ENCODE assay signal across 16 cellular contexts in genomic region chr3:15649341-15649740, GRCh38. TPM values are rescaled to one million over a fixed set of nuclear protein-coding genes. Genes with fewer than 3 reads are reported as not detected.
DNase-seq lines count a peak whose midpoint lies in the region; ATAC-seq, FAIRE-seq and TF ChIP-seq lines count a peak whose summit lies in the region.
"Had no signal": no experiment of that assay in that cellular context is flagged by ENCODE, and none has a peak within 500 bp of the region (broad histone marks: within the 10 kb centered on the region; RNA-seq: fewer than 3 reads in every experiment).

No MANE protein-coding gene starts in this region.

- H2AFZ ChIP-seq in Karpas-422 (ENCODE audit: low read length) (0 out of 2 replicates have a peak overlapping the region, but pooled peaks have one; percentile 26), GM12878 (ENCODE audit: control insufficient read depth, low read depth, low read length) (no peak overlapping the region; the same call in 1 of the 2 replicates)

- H3K79me2 ChIP-seq in Karpas-422 (ENCODE audit: low read length) (no peaks in the 10 kb centered on the region), GM12878 (ENCODE audit: control insufficient read depth, insufficient read depth, low read length) (no peaks in the 10 kb centered on the region)

- RAD21 ChIA-PET in GM12878 (lab: Charles Lee; ENCODE audit: unreplicated experiment): interaction anchor here (0.8 to 2.5 kb wide), 4 partner anchors 12 to 152 kb away, joined by 3 to 13 read pairs (median 4); no protein-coding TSS in a partner anchor

- no peak for TF ChIP-seq POLR2A in GM12878 (IDR thresholded peaks at IDR 0.05; ENCODE audit: low read depth, low read length)
- no peak for TF ChIP-seq POLR2A in Peyer's patch (IDR thresholded peaks at IDR 0.05)

- no peak for TF ChIP-seq EP300 in GM12878 (IDR thresholded peaks at IDR 0.05; ENCODE audit: borderline replicate concordance in 1 of 2, control insufficient read depth in 1 of 2, low read depth in 2 of 2, low read length in 2 of 2)

- peaks cover 22% of the 10 kb centered on the region for H3K27me3 Mint-ChIP-seq in activated CD8-positive, alpha-beta T cell treated with anti-CD3 and anti-CD28 coated beads, Interleukin-2, amount 10 ng/mL, durations not matched to agents 7 days and 5 days (ENCODE audit: low read depth)
- peaks cover 15% of the 10 kb centered on the region for H3K27me3 Mint-ChIP-seq in activated CD8-positive, alpha-beta T cell treated with anti-CD3 and anti-CD28 coated beads for 36 hours
- H3K27me3 Mint-ChIP-seq in stimulated activated memory B cell treated with anti-CD40 and anti-IgM and Interleukin-4, amounts not matched to agents 10 μg/mL and 1 μg/mL and 100 μg/mL, for 72 hours: peaks cover 14% of the 10 kb centered on the region

- H3K9me2 ChIP-seq in Karpas-422 (replicated peaks; ENCODE audit: insufficient read depth, low read length): no peaks in the 10 kb centered on the region

- peaks cover 6% of the 10 kb centered on the region for H3K9me3 Mint-ChIP-seq in activated CD8-positive, alpha-beta T cell treated with anti-CD3 and anti-CD28 coated beads, Interleukin-2, amount 10 ng/mL, durations not matched to agents 7 days and 5 days (ENCODE audit: insufficient read depth)
- peaks cover 5% of the 10 kb centered on the region for H3K9me3 Mint-ChIP-seq in activated CD8-positive, alpha-beta T cell treated with anti-CD3 and anti-CD28 coated beads for 36 hours
- H3K9me3 Mint-ChIP-seq in stimulated activated memory B cell treated with anti-CD40 and anti-IgM and Interleukin-4, amounts not matched to agents 10 μg/mL and 1 μg/mL and 100 μg/mL, for 72 hours: no peaks in the 10 kb centered on the region

- CTCF ChIA-PET in activated CD8-positive, alpha-beta T cell treated with anti-CD3 and anti-CD28 coated beads, Interleukin-2, amount 10 ng/mL, durations not matched to agents 7 days and 5 days (lab: Charles Lee): interaction anchor here (0.6 to 2.7 kb wide), 3 partner anchors 19 to 875 kb away, joined by 3 to 12 read pairs (median 3); no protein-coding TSS in a partner anchor
- CTCF ChIA-PET in activated CD8-positive, alpha-beta T cell treated with anti-CD3 and anti-CD28 coated beads for 36 hours (lab: Charles Lee): interaction anchor here (0.7 to 1.1 kb wide), 3 partner anchors 19 to 162 kb away, joined by 3 read pairs; no protein-coding TSS in a partner anchor
- CTCF ChIA-PET in GM12878 (lab: Yijun Ruan, JAX): interaction anchor here (0.6 to 5.2 kb wide), 8 partner anchors 18 to 212 kb away, joined by 3 to 35 read pairs (median 4); partner anchors contain the start of gene ANKRD28

- H3K4me1 Mint-ChIP-seq in activated CD8-positive, alpha-beta T cell treated with anti-CD3 and anti-CD28 coated beads, Interleukin-2, amount 10 ng/mL, durations not matched to agents 7 days and 5 days (ENCODE audit: low read depth): peaks cover 48% of the 10 kb centered on the region
- peaks cover 41% of the 10 kb centered on the region for H3K4me1 Mint-ChIP-seq in activated CD8-positive, alpha-beta T cell treated with anti-CD3 and anti-CD28 coated beads for 36 hours (ENCODE audit: low read depth)
- peaks cover 40% of the 10 kb centered on the region for H3K4me1 Mint-ChIP-seq in stimulated activated memory B cell treated with anti-CD40 and anti-IgM and Interleukin-4, amounts not matched to agents 10 μg/mL and 1 μg/mL and 100 μg/mL, for 72 hours

- no TSS peak for BruUV-seq in GM12878 (replicated peaks; lab: Mats Ljungman, UMichigan)

- H3K36me3 ChIP-seq in Karpas-422 (ENCODE audit: insufficient read depth, low read length) (no peaks in the 10 kb centered on the region), GM12878 (ENCODE audit: control insufficient read depth in 2 of 2, insufficient read depth in 2 of 2, low read length in 1 of 2) (no peaks in the 10 kb centered on the region; a peak in 1 of 4 replicates), Peyer's patch (peaks cover 0 to 8% (median 0%) of the 10 kb centered on the region in 3 donors)
- H3K36me3 ChIP-seq: SJSA1 had no signal

- DNase-seq in activated CD8-positive, alpha-beta T cell treated with anti-CD3 and anti-CD28 coated beads, Interleukin-2, amount 10 ng/mL, durations not matched to agents 7 days and 5 days: no peak
- no peak for DNase-seq in activated CD8-positive, alpha-beta T cell treated with anti-CD3 and anti-CD28 coated beads for 36 hours
- no peak for DNase-seq in Karpas-422
- DNase-seq in GM12878 (ENCODE audit: low read depth, low spot score): no peak
- DNase-seq in Peyer's patch: no peak
- DNase-seq in germinal center (ENCODE audit: low spot score): no peak
- DNase-seq: AML-193, EL, NCI-H1436 treated with DMSO at 0.1 percent for 48 hours, NCI-H2081, NCI-H510A treated with DMSO at 0.1 percent for 48 hours, RPMI8226 had no signal

- no peak for FAIRE-seq in GM12878 (lab: Jason Lieb, UNC)
- FAIRE-seq: A204.1 had no signal

- SMC1A ChIA-PET in GM12878 (lab: Charles Lee; ENCODE audit: uncharacterized antibody, unreplicated experiment): interaction anchor here (0.5 to 6.7 kb wide), 10 partner anchors 13 to 165 kb away, joined by 3 to 61 read pairs (median 4); no protein-coding TSS in a partner anchor

- H3K9me3 ChIP-seq in Karpas-422 (ENCODE audit: low read length): no peaks in the 10 kb centered on the region
- peaks cover 7% of the 10 kb centered on the region; the same call in 2 of the 3 replicates for H3K9me3 ChIP-seq in GM12878 (replicated peaks; ENCODE audit: control insufficient read depth, insufficient read depth, low read length)
- no peaks in the 10 kb centered on the region for H3K9me3 ChIP-seq in Peyer's patch
- H3K9me3 ChIP-seq: SJSA1 had no signal

- H4K20me1 ChIP-seq in Karpas-422 (ENCODE audit: insufficient read depth, low read depth, low read length) (no peaks in the 10 kb centered on the region), GM12878 (ENCODE audit: control insufficient read depth, insufficient read depth) (no peaks in the 10 kb centered on the region)

- H3K27ac ChIP-seq in Karpas-422 (ENCODE audit: low read length) (no peak overlapping the region), GM12878 (ENCODE audit: control insufficient read depth, insufficient read depth) (peak overlapping the region; percentile 81), Peyer's patch (no peak overlapping the region)

- H3K27ac Mint-ChIP-seq in activated CD8-positive, alpha-beta T cell treated with anti-CD3 and anti-CD28 coated beads, Interleukin-2, amount 10 ng/mL, durations not matched to agents 7 days and 5 days: peak overlapping the region; percentile 50
- H3K27ac Mint-ChIP-seq in activated CD8-positive, alpha-beta T cell treated with anti-CD3 and anti-CD28 coated beads for 36 hours: no peak overlapping the region
- peak overlapping the region; percentile 74 for H3K27ac Mint-ChIP-seq in stimulated activated memory B cell treated with anti-CD40 and anti-IgM and Interleukin-4, amounts not matched to agents 10 μg/mL and 1 μg/mL and 100 μg/mL, for 72 hours

- H3K9ac ChIP-seq in Karpas-422 (ENCODE audit: low read length) (no peak overlapping the region), GM12878 (ENCODE audit: control insufficient read depth, insufficient read depth, low read length) (no peak overlapping the region)

- POLR2A ChIA-PET in activated CD8-positive, alpha-beta T cell treated with anti-CD3 and anti-CD28 coated beads, Interleukin-2, amount 10 ng/mL, durations not matched to agents 7 days and 5 days (lab: Charles Lee): no interaction called here
- POLR2A ChIA-PET in activated CD8-positive, alpha-beta T cell treated with anti-CD3 and anti-CD28 coated beads for 36 hours (lab: Charles Lee): no interaction called here
- POLR2A ChIA-PET in GM12878 (lab: Charles Lee): interaction anchor here (0.7 to 1.6 kb wide), 6 partner anchors 8 to 152 kb away, joined by 3 to 4 read pairs (median 3); partner anchors contain the start of gene ANKRD28

- intact Hi-C loops in activated CD8-positive, alpha-beta T cell treated with anti-CD3 and anti-CD28 coated beads for 36 hours (cut with micrococcal nuclease): no loop called here
- intact Hi-C loops in GM12878 (cut with micrococcal nuclease; ENCODE audit: unreplicated experiment): loop anchor here (10.0 kb wide), 1 partner anchor 865 kb away; the partner anchor contains the start of gene RFTN1

- TF ChIP-seq RAD21 in GM12878 (IDR thresholded peaks at IDR 0.05; ENCODE audit: insufficient read depth, low read depth, low read length): no peak

- H3K27me3 ChIP-seq in Karpas-422 (ENCODE audit: low read length) (no peaks in the 10 kb centered on the region), GM12878 (replicated peaks in 1 of 2; ENCODE audit: control insufficient read depth in 2 of 2, insufficient read depth in 2 of 2, low read length in 1 of 2) (no peaks in the 10 kb centered on the region), Peyer's patch (no peaks in the 10 kb centered on the region)
- H3K27me3 ChIP-seq: SJSA1 had no signal

- peaks cover 18% of the 10 kb centered on the region for H3K36me3 Mint-ChIP-seq in activated CD8-positive, alpha-beta T cell treated with anti-CD3 and anti-CD28 coated beads, Interleukin-2, amount 10 ng/mL, durations not matched to agents 7 days and 5 days (ENCODE audit: low read depth)
- peaks cover 10% of the 10 kb centered on the region for H3K36me3 Mint-ChIP-seq in activated CD8-positive, alpha-beta T cell treated with anti-CD3 and anti-CD28 coated beads for 36 hours (ENCODE audit: low read depth)
- H3K36me3 Mint-ChIP-seq in stimulated activated memory B cell treated with anti-CD40 and anti-IgM and Interleukin-4, amounts not matched to agents 10 μg/mL and 1 μg/mL and 100 μg/mL, for 72 hours: peaks cover 10% of the 10 kb centered on the region

- H3K4me3 ChIP-seq in Karpas-422 (ENCODE audit: low read length) (peak overlapping the region; percentile 39; the same call in 1 of the 2 replicates), GM12878 (no peak overlapping the region), Peyer's patch (no peak overlapping the region)
- H3K4me3 ChIP-seq: SJSA1 had no signal

- in situ Hi-C loops in GM12878 (cut with MboI): no loop called here

- TF ChIP-seq CTCF in activated CD8-positive, alpha-beta T cell treated with anti-CD3 and anti-CD28 coated beads for 36 hours (IDR thresholded peaks at IDR 0.05): no peak
- TF ChIP-seq CTCF in GM12878 (IDR thresholded peaks at IDR 0.05 in 2 of 3, conservative IDR thresholded peaks at IDR 0.05 in 1 of 3; ENCODE audit: control insufficient read depth in 2 of 3, extremely low read depth in 1 of 3, insufficient read depth in 1 of 3, low read depth in 3 of 3, low read length in 3 of 3) (no peak), Peyer's patch (IDR thresholded peaks at IDR 0.05) (no peak)

- H3K4me1 ChIP-seq in Karpas-422 (ENCODE audit: low read length): peaks cover 36% of the 10 kb centered on the region
- H3K4me1 ChIP-seq in GM12878 (ENCODE audit: control insufficient read depth, insufficient read depth, low read length): peaks cover 38% of the 10 kb centered on the region
- peaks cover 0 to 18% (median 11%) of the 10 kb centered on the region in 4 donors for H3K4me1 ChIP-seq in Peyer's patch

- ATAC-seq in activated CD8-positive, alpha-beta T cell treated with anti-CD3 and anti-CD28 coated beads, Interleukin-2, amount 10 ng/mL, durations not matched to agents 7 days and 5 days: no peak
- no peak for ATAC-seq in activated CD8-positive, alpha-beta T cell treated with anti-CD3 and anti-CD28 coated beads for 36 hours
- ATAC-seq in GM12878 (no peak), HG03432 (IDR thresholded peaks at IDR 0.05; ENCODE audit: unreplicated experiment) (no peak)
- no peak for ATAC-seq in stimulated activated memory B cell treated with anti-CD40 and anti-IgM and Interleukin-4, amounts not matched to agents 10 μg/mL and 1 μg/mL and 100 μg/mL, for 72 hours

- H3K4me2 ChIP-seq in Karpas-422 (ENCODE audit: low read depth, low read length, poor library complexity, severe bottlenecking) (peak overlapping the region; percentile 57), GM12878 (ENCODE audit: control insufficient read depth, insufficient read depth) (peak overlapping the region; percentile 85)

- H3K4me3 Mint-ChIP-seq in activated CD8-positive, alpha-beta T cell treated with anti-CD3 and anti-CD28 coated beads, Interleukin-2, amount 10 ng/mL, durations not matched to agents 7 days and 5 days: no peak overlapping the region
- no peak overlapping the region for H3K4me3 Mint-ChIP-seq in activated CD8-positive, alpha-beta T cell treated with anti-CD3 and anti-CD28 coated beads for 36 hours
- no peak overlapping the region for H3K4me3 Mint-ChIP-seq in stimulated activated memory B cell treated with anti-CD40 and anti-IgM and Interleukin-4, amounts not matched to agents 10 μg/mL and 1 μg/mL and 100 μg/mL, for 72 hours

- WGBS in GM12878 (ENCODE audit: insufficient coverage, insufficient replicate concordance, low lambda C conversion rate, missing lambda C conversion rate): 93% methylated on average over 3 of the region's 3 CpGs

RNA-seq across cellular contexts. Expression of gene BTD, which starts 47.8 kb away (rescaled TPM):
- 1 to 10 TPM; 7.1 to 7.5 TPM for total RNA-seq in activated CD8-positive, alpha-beta T cell treated with anti-CD3 and anti-CD28 coated beads, Interleukin-2, amount 10 ng/mL, durations not matched to agents 7 days and 5 days
- total RNA-seq in activated CD8-positive, alpha-beta T cell treated with anti-CD3 and anti-CD28 coated beads for 36 hours: 1 to 10 TPM; 3.8 to 4.0 TPM
- total RNA-seq in Karpas-422 (2014; rRNA removed; shearing (Covaris generic); ENCODE audit: low replicate concordance): 5.2 and 7.1 TPM in 2 replicates
- total RNA-seq in GM12878 (2013; cell fraction: nucleolus; rRNA removed): 6.9 and 10.1 TPM in 2 replicates
- total RNA-seq in GM12878 (2014; rRNA removed): 4.6 and 5.0 TPM in 2 replicates
- total RNA-seq in GM12878 (2014; rRNA removed; fragmentation: Illumina TruSeq; extraction: Trizol): 2.9 and 3.4 TPM in 2 replicates
- 4.0 and 4.5 TPM in 2 replicates for total RNA-seq in GM12878 (2021)
- polyA plus RNA-seq in GM12878 (2011; ENCODE audit: low read depth): 6.5 TPM
- 9.4 and 10.3 TPM in 2 replicates for polyA plus RNA-seq in GM12878 (2011; rRNA removed)
- polyA plus RNA-seq in GM12878 (2011; cell fraction: cytosol; rRNA removed): 9.5 and 11.8 TPM in 2 replicates
- polyA plus RNA-seq in GM12878 (2011; cell fraction: nucleus; rRNA removed): 4.6 and 6.4 TPM in 2 replicates
- 3.4 and 4.4 TPM in 2 replicates for polyA plus RNA-seq in GM12878 (2012)
- polyA plus RNA-seq in GM12878 (2014; fragmentation: Illumina TruSeq; extraction: Trizol): 3.9 and 5.6 TPM in 2 replicates
- polyA plus RNA-seq in GM12878 (2014; fragmentation: Nextera tagmentation; extraction: Ambion mirVana): 1 to 10 TPM; 6.1 to 9.2 TPM
- polyA plus RNA-seq in GM12878 (2014; rRNA removed): 3.5 and 5.7 TPM in 2 replicates
- 1 to 10 TPM; 4.6 to 5.5 TPM for polyA plus RNA-seq in GM12878 (2016; fragmentation: Nextera tagmentation; extraction: Ambion mirVana)
- 12.8 and 14.2 TPM in 2 replicates for polyA minus RNA-seq in GM12878 (2011; rRNA and poly(A)+ RNA removed)
- 2.7 and 3.6 TPM in 2 replicates for polyA minus RNA-seq in GM12878 (2011; cell fraction: cytosol; rRNA and poly(A)+ RNA removed)
- polyA minus RNA-seq in GM12878 (2011; cell fraction: nucleus; rRNA and poly(A)+ RNA removed): 8.3 and 10.5 TPM in 2 replicates
- 10 to 100 TPM in 3 of 4 donors, 1 to 10 TPM in 1; 9.1 to 88.4 (median 59.9) TPM for total RNA-seq in Peyer's patch

RNA-seq across cellular contexts. Expression of gene HACL1, which starts 48.0 kb away (rescaled TPM):
- 10 to 100 TPM; 23.9 to 24.9 TPM for total RNA-seq in activated CD8-positive, alpha-beta T cell treated with anti-CD3 and anti-CD28 coated beads, Interleukin-2, amount 10 ng/mL, durations not matched to agents 7 days and 5 days
- 10 to 100 TPM; 23.6 to 32.0 TPM for total RNA-seq in activated CD8-positive, alpha-beta T cell treated with anti-CD3 and anti-CD28 coated beads for 36 hours
- 52.7 and 58.9 TPM in 2 replicates for total RNA-seq in Karpas-422 (2014; rRNA removed; shearing (Covaris generic); ENCODE audit: low replicate concordance)
- 97.4 and 107 TPM in 2 replicates for total RNA-seq in GM12878 (2013; cell fraction: nucleolus; rRNA removed)
- total RNA-seq in GM12878 (2014; rRNA removed) (21.4 and 24.4 TPM in 2 replicates), GM12878 (2014; rRNA removed; fragmentation: Illumina TruSeq; extraction: Trizol) (26.2 and 28.3 TPM in 2 replicates), GM12878 (2021) (23.8 and 27.7 TPM in 2 replicates), Peyer's patch (10 to 100 TPM; 22.5 to 50.1 (median 33.0) TPM)
- 13.7 TPM for polyA plus RNA-seq in GM12878 (2011; ENCODE audit: low read depth)
- polyA plus RNA-seq in GM12878 (2011; rRNA removed) (42.6 and 51.2 TPM in 2 replicates), GM12878 (2014; fragmentation: Illumina TruSeq; extraction: Trizol) (24.5 and 28.5 TPM in 2 replicates), GM12878 (2014; fragmentation: Nextera tagmentation; extraction: Ambion mirVana) (10 to 100 TPM; 34.1 to 40.3 TPM), GM12878 (2014; rRNA removed) (18.0 and 19.4 TPM in 2 replicates), GM12878 (2016; fragmentation: Nextera tagmentation; extraction: Ambion mirVana) (10 to 100 TPM; 45.8 to 48.7 TPM)
- polyA plus RNA-seq in GM12878 (2011; cell fraction: cytosol; rRNA removed): 29.7 and 37.3 TPM in 2 replicates
- 36.6 and 36.9 TPM in 2 replicates for polyA plus RNA-seq in GM12878 (2011; cell fraction: nucleus; rRNA removed)
- 18.5 and 18.9 TPM in 2 replicates for polyA plus RNA-seq in GM12878 (2012)
- 59.0 and 62.4 TPM in 2 replicates for polyA minus RNA-seq in GM12878 (2011; rRNA and poly(A)+ RNA removed)
- 9.0 and 19.4 TPM in 2 replicates for polyA minus RNA-seq in GM12878 (2011; cell fraction: cytosol; rRNA and poly(A)+ RNA removed)
- 72.8 and 89.1 TPM in 2 replicates for polyA minus RNA-seq in GM12878 (2011; cell fraction: nucleus; rRNA and poly(A)+ RNA removed)
